In the genomic region with DNA sequence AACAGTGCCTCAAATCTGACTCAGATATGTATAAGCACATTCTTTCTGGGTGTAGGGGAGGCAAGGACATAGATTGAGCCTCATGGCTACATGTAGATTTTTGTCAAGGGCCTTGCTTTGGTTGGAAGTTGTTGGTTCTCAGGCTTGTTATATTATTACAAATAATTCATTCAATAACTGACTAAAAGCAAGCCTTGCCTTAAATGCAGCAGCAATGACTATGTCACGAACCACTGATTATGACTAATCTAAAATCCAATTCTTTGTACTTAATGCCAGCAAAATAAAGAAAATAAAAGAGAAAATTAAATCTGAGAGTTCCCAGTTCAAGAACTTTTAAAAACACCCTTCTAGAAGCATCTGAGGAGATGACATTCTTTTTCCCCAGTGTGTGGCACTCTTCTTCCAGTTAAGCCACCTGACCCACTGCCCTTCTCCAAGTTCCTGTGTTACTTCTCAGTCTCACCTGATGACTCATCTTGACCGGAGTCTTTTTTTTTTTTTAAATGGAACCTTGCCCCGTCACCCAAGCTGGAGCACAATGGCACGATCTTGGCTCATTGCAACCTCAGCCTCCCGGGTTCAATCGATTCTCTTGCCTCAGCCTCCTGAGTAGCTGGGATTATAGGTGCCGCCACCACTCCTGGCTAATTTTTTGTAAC, we compare ENCODE assay signal across 10 cellular contexts.
DNase-seq lines count a peak whose midpoint lies in the region; ATAC-seq, FAIRE-seq and TF ChIP-seq lines count a peak whose summit lies in the region.
"Had no signal": no experiment of that assay in that cellular context is flagged by ENCODE, and none has a peak within 500 bp of the region (broad histone marks: within the 10 kb centered on the region; RNA-seq: fewer than 3 reads in every experiment).

No MANE protein-coding gene starts in this region.

- ATAC-seq in GM21447 (IDR thresholded peaks at IDR 0.05; ENCODE audit: unreplicated experiment) (peak; percentile 74), GM21381 (IDR thresholded peaks at IDR 0.05; ENCODE audit: unreplicated experiment) (no peak)

- H3K79me2 ChIP-seq in trophoblast cell (ENCODE audit: control insufficient read depth, insufficient read depth, low read length, poor library complexity), result no peaks in the 10 kb centered on the region

- H4K12ac ChIP-seq in trophoblast cell (ENCODE audit: low read depth, low read length), result no peak overlapping the region

- DNase-seq in bronchial epithelial cell (ENCODE audit: low read depth) (peak; percentile 72), trophoblast cell (peak; percentile 29 to 53), COR-L47 (lab: John Stamatoyannopoulos, UW) (no peak), DMS114 treated with DMSO at 0.1 percent for 48 hours (lab: John Stamatoyannopoulos, UW; ENCODE audit: unreplicated experiment) (no peak)
- DNase-seq: GOT3, NCI-H146 had no signal

- H3K4me3 ChIP-seq in bronchial epithelial cell (ENCODE audit: low read depth, low read length), result no peak overlapping the region
- H3K4me3 ChIP-seq in trophoblast cell (ENCODE audit: low read depth, low read length), result no peak overlapping the region
- H3K4me3 ChIP-seq: lung had no signal

- no peak overlapping the region for H2BK120ac ChIP-seq in trophoblast cell (ENCODE audit: insufficient read depth, low read length, poor library complexity)

- no peak for TF ChIP-seq EP300 in Ishikawa (IDR thresholded peaks at IDR 0.05; ENCODE audit: borderline replicate concordance)

- no peak overlapping the region for H3K18ac ChIP-seq in trophoblast cell (ENCODE audit: low read length)

- no peak overlapping the region for H2BK5ac ChIP-seq in trophoblast cell (ENCODE audit: low read depth, low read length, poor library complexity)

- H3K23ac ChIP-seq in trophoblast cell (ENCODE audit: low read length), result no peak overlapping the region

- no peak overlapping the region for H2AFZ ChIP-seq in trophoblast cell (ENCODE audit: insufficient read depth, low read length, poor library complexity)

- H3K27ac ChIP-seq in trophoblast cell (ENCODE audit: low read depth, low read length), result no peak overlapping the region

- no peak overlapping the region for H4K91ac ChIP-seq in trophoblast cell (ENCODE audit: low read depth, low read length)

- no CpG with 5 or more reads among the region's 7 CpGs for WGBS in trophoblast cell (ENCODE audit: extremely low coverage, insufficient coverage, insufficient read length)

- H3K9ac ChIP-seq in trophoblast cell (ENCODE audit: low read length), result no peak overlapping the region

- H3K14ac ChIP-seq in trophoblast cell (ENCODE audit: low read length), result no peak overlapping the region

- H3K27me3 ChIP-seq in bronchial epithelial cell (ENCODE audit: control insufficient read depth, insufficient read depth, low read length) (no peaks in the 10 kb centered on the region), trophoblast cell (ENCODE audit: insufficient read depth, low read length) (no peaks in the 10 kb centered on the region)

- no peak overlapping the region for H2AK5ac ChIP-seq in trophoblast cell (ENCODE audit: low read length)

- no peaks in the 10 kb centered on the region for H3K79me1 ChIP-seq in trophoblast cell (ENCODE audit: low read length)

- peaks cover 3% of the 10 kb centered on the region for H3K9me3 ChIP-seq in trophoblast cell (ENCODE audit: insufficient read depth, low read depth, low read length)

- TF ChIP-seq RAD21 in Ishikawa (IDR thresholded peaks at IDR 0.05; ENCODE audit: low read depth), result peak; percentile 46

- H3K4me2 ChIP-seq in trophoblast cell (ENCODE audit: low read length), result no peak overlapping the region

- FAIRE-seq in bronchial epithelial cell (lab: Jason Lieb, UNC), result no peak

- H4K8ac ChIP-seq in trophoblast cell (ENCODE audit: low read depth, low read length), result no peak overlapping the region

- H3K4ac ChIP-seq in trophoblast cell (ENCODE audit: low read depth, low read length), result no peak overlapping the region

- no peaks in the 10 kb centered on the region for H3K4me1 ChIP-seq in trophoblast cell (ENCODE audit: control insufficient read depth in 1 of 2, insufficient read depth in 2 of 2, low read length in 2 of 2)

- no peak overlapping the region for H2BK12ac ChIP-seq in trophoblast cell (ENCODE audit: low read length)

- no peaks in the 10 kb centered on the region for H3K36me3 ChIP-seq in bronchial epithelial cell (ENCODE audit: control insufficient read depth, insufficient read depth, low read length)
- no peaks in the 10 kb centered on the region for H3K36me3 ChIP-seq in trophoblast cell (ENCODE audit: control insufficient read depth in 1 of 2, insufficient read depth in 2 of 2, low read length in 2 of 2)

- no peak for TF ChIP-seq CTCF in bronchial epithelial cell (IDR thresholded peaks at IDR 0.05; ENCODE audit: insufficient read depth, low read length, severe bottlenecking)

TF ChIP-seq in Ishikawa, 13 proteins besides CTCF, POLR2A, EP300 and RAD21:
- TF ChIP-seq ZBTB7A (IDR thresholded peaks at IDR 0.05; ENCODE audit: low read depth) (no peak), TAF1 (IDR thresholded peaks at IDR 0.05; ENCODE audit: low read depth) (no peak), FOXM1 (IDR thresholded peaks at IDR 0.05; ENCODE audit: borderline replicate concordance, low read depth) (no peak), CREB1 (IDR thresholded peaks at IDR 0.05; ENCODE audit: low read depth) (no peak), TEAD4 (IDR thresholded peaks at IDR 0.05) (no peak), NFIC (IDR thresholded peaks at IDR 0.05) (no peak), TCF12 (IDR thresholded peaks at IDR 0.05; ENCODE audit: low read depth) (no peak)
- TF ChIP-seq, protein P1, sequence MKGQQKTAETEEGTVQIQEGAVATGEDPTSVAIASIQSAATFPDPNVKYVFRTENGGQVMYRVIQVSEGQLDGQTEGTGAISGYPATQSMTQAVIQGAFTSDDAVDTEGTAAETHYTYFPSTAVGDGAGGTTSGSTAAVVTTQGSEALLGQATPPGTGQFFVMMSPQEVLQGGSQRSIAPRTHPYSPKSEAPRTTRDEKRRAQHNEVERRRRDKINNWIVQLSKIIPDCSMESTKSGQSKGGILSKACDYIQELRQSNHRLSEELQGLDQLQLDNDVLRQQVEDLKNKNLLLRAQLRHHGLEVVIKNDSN (IDR thresholded peaks at IDR 0.05), result peak; percentile 28; the same call in 1 of the 2 replicates

Comparison
In these comparisons a context has a peak if more than half of its experiments do, and no peak if none do; other contexts are left out.
1. DNase-seq: peak in bronchial epithelial cell (single experiment) and trophoblast cell (2 of 2); none in COR-L47 (single experiment) and DMS114 treated with DMSO at 0.1 percent for 48 hours (single experiment).